In the genomic region with DNA sequence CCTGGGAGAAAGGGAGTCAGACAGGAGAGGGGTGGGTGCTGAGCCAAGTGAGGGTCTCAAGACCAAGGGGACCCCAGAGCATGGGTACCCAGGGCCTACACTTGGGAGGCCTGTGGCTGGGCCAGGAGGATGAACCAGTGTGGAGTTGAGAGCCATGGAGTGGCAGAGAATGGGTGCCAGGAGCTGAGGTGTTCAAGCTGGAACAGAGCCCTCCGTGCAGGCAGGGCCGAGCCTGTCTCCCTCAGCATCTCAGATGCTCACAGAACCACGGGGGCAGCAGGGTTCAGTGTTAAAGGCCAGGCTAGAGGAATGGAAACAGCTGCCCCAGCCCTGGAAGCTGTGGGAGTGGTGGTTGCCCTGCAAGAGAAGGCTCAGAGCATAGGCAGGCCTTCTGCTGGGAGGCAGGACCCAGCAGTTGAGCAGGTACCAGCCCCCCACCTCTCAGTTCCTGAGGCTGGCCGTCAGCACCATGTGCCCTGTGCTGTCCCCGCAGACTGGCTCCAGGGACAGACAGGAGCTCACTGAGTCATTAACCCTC, we compare ENCODE assay signal across 24 cellular contexts. TPM values are rescaled to one million over a fixed set of nuclear protein-coding genes. Genes with fewer than 3 reads are reported as not detected.
DNase-seq lines count a peak whose midpoint lies in the region; ATAC-seq, FAIRE-seq and TF ChIP-seq lines count a peak whose summit lies in the region.
"Had no signal": no experiment of that assay in that cellular context is flagged by ENCODE, and none has a peak within 500 bp of the region (broad histone marks: within the 10 kb centered on the region; RNA-seq: fewer than 3 reads in every experiment).

No MANE protein-coding gene starts in this region.

- no peak for TF ChIP-seq POLR2A in H1 (IDR thresholded peaks at IDR 0.05; ENCODE audit: control extremely low read depth in 1 of 2, low read depth in 2 of 2, low read length in 2 of 2)

- no peaks in the 10 kb centered on the region for H3K27me3 Mint-ChIP-seq in stimulated activated naive B cell treated with anti-CD40 and anti-IgM and Interleukin-4, amounts not matched to agents 10 μg/mL and 1 μg/mL and 100 μg/mL, for 72 hours

- H3K4me3 ChIP-seq in SJCRH30: no peak overlapping the region
- no peak overlapping the region for H3K4me3 ChIP-seq in H1 (ENCODE audit: extremely low read depth in 1 of 4, insufficient read depth in 2 of 4, low read depth in 3 of 4, low read length in 4 of 4)

- no peaks in the 10 kb centered on the region for H3K79me1 ChIP-seq in H1 (ENCODE audit: low read depth, low read length)

- H3K27ac ChIP-seq in SJCRH30 (peak overlapping the region; percentile 98), H1 (ENCODE audit: low read depth, low read length) (no peak overlapping the region)
- H3K27ac ChIP-seq: 22Rv1 had no signal

- H4K20me1 ChIP-seq in H1 (replicated peaks in 1 of 2; ENCODE audit: control insufficient read depth in 1 of 2, insufficient read depth in 2 of 2, low read length in 2 of 2): peaks cover 3 to 20% of the 10 kb centered on the region in 2 experiments

- H3K27ac Mint-ChIP-seq in stimulated activated naive B cell treated with anti-CD40 and anti-IgM and Interleukin-4, amounts not matched to agents 10 μg/mL and 1 μg/mL and 100 μg/mL, for 72 hours: peak overlapping the region; percentile 59
- H3K27ac Mint-ChIP-seq: CD8-positive, alpha-beta T cell had no signal

- H4K5ac ChIP-seq in H1 (ENCODE audit: insufficient read length, low read depth, low read length): no peak overlapping the region

- no peaks in the 10 kb centered on the region for H3K27me3 ChIP-seq in SJCRH30
- no peaks in the 10 kb centered on the region; a peak in 3 of 7 replicates for H3K27me3 ChIP-seq in H1 (replicated peaks in 1 of 4; ENCODE audit: control insufficient read depth in 3 of 4, extremely low read depth in 1 of 4, insufficient read depth in 3 of 4, low read length in 3 of 4)
- H3K27me3 ChIP-seq: BE2C had no signal

- H4K91ac ChIP-seq in H1 (replicated peaks; ENCODE audit: insufficient read length, low read length): no peak overlapping the region

- no peak overlapping the region for H2AK5ac ChIP-seq in H1 (ENCODE audit: low read depth, low read length)

- ATAC-seq in stimulated activated naive B cell treated with anti-CD40 and anti-IgM and Interleukin-4, amounts not matched to agents 10 μg/mL and 1 μg/mL and 100 μg/mL, for 72 hours (replicated peaks): no peak
- ATAC-seq in GM18907 (IDR thresholded peaks at IDR 0.05; ENCODE audit: unreplicated experiment): no peak
- ATAC-seq: CD8-positive, alpha-beta T cell had no signal

- H3K9me3 ChIP-seq in SJCRH30 (replicated peaks): no peaks in the 10 kb centered on the region
- H3K9me3 ChIP-seq in H1 (ENCODE audit: insufficient read depth in 2 of 2, low read depth in 1 of 2, low read length in 1 of 2): no peaks in the 10 kb centered on the region
- H3K9me3 ChIP-seq: BE2C had no signal

- H3K36me3 Mint-ChIP-seq in stimulated activated naive B cell treated with anti-CD40 and anti-IgM and Interleukin-4, amounts not matched to agents 10 μg/mL and 1 μg/mL and 100 μg/mL, for 72 hours: peaks cover 0 to 3% of the 10 kb centered on the region in 2 donors
- H3K36me3 Mint-ChIP-seq: CD8-positive, alpha-beta T cell had no signal

- no peaks in the 10 kb centered on the region for H3K23me2 ChIP-seq in H1 (ENCODE audit: low read depth, low read length)

- no peak overlapping the region for H2BK15ac ChIP-seq in H1 (ENCODE audit: low read length)

- no peak overlapping the region for H3K18ac ChIP-seq in H1 (ENCODE audit: extremely low read depth, low read length)

- no peak overlapping the region for H2AFZ ChIP-seq in H1 (ENCODE audit: low read length)

- no peaks in the 10 kb centered on the region for H3K79me2 ChIP-seq in H1 (ENCODE audit: control insufficient read depth in 1 of 2, insufficient read depth in 2 of 2, low read length in 2 of 2)

- H3K9ac ChIP-seq in H1 (replicated peaks in 1 of 4; ENCODE audit: extremely low read depth in 1 of 4, low read depth in 3 of 4, low read length in 3 of 4): no peak overlapping the region

- H3K4me1 ChIP-seq in SJCRH30 (peaks cover 81% of the 10 kb centered on the region), H1 (replicated peaks in 1 of 4; ENCODE audit: control insufficient read depth in 3 of 4, insufficient read depth in 4 of 4, low read length in 3 of 4) (no peaks in the 10 kb centered on the region; a peak in 1 of 7 replicates)

- no peak for TF ChIP-seq CTCF in H1 (IDR thresholded peaks at IDR 0.05; ENCODE audit: control extremely low read depth in 1 of 3, insufficient read depth in 1 of 3, low read depth in 1 of 3, low read length in 3 of 3)

- H4K8ac ChIP-seq in H1 (ENCODE audit: extremely low read depth, insufficient read depth, low read length): no peak overlapping the region

- no peak for FAIRE-seq in H1 (lab: Jason Lieb, UNC)
- FAIRE-seq: D721Med, GM12892 had no signal

- H2BK120ac ChIP-seq in H1 (replicated peaks; ENCODE audit: low read depth, low read length): no peak overlapping the region

- no peak overlapping the region for H3K23ac ChIP-seq in H1 (ENCODE audit: insufficient read length)

- no peak overlapping the region for H3K14ac ChIP-seq in H1 (ENCODE audit: insufficient read length)

- H2BK5ac ChIP-seq in H1 (ENCODE audit: low read depth, low read length): 0 out of 2 replicates have a peak overlapping the region, but pooled peaks have one; percentile 13

- no peak overlapping the region for H3K56ac ChIP-seq in H1 (replicated peaks; ENCODE audit: insufficient read length, low read depth, low read length)

- no peak overlapping the region for H2BK12ac ChIP-seq in H1 (ENCODE audit: low read depth, low read length)

- H2BK20ac ChIP-seq in H1 (ENCODE audit: low read length): no peak overlapping the region

- no peak for TF ChIP-seq EP300 in H1 (IDR thresholded peaks at IDR 0.05; ENCODE audit: borderline replicate concordance in 1 of 2, low read depth in 2 of 2, low read length in 2 of 2)

- POLR2A ChIA-PET in H1 (lab: Charles Lee; ENCODE audit: partially characterized antibody): no interaction called here

- H3K4me2 ChIP-seq in H1 (ENCODE audit: insufficient read depth in 1 of 2, low read depth in 2 of 2, low read length in 2 of 2): no peak overlapping the region

- CTCF ChIA-PET in H1 (lab: Charles Lee; ENCODE audit: partially characterized antibody): interaction anchor here (0.8 to 3.9 kb wide), 10 partner anchors 11 to 155 kb away, joined by 3 to 32 read pairs (median 4); no protein-coding TSS in a partner anchor

- H3K36me3 ChIP-seq in SJCRH30 (no peaks in the 10 kb centered on the region), H1 (ENCODE audit: control insufficient read depth in 2 of 4, insufficient read depth in 4 of 4, low read length in 3 of 4) (no peaks in the 10 kb centered on the region)
- H3K36me3 ChIP-seq: BE2C had no signal

- 94% methylated on average over 5 of the region's 5 CpGs; no CpG with 5 or more reads in 1 of the 2 experiments for WGBS in H1 (ENCODE audit: extremely low coverage in 1 of 2, insufficient coverage in 1 of 2, insufficient read length in 1 of 2, insufficient replicate concordance in 2 of 2, low coverage in 1 of 2, low lambda C conversion rate in 2 of 2, missing lambda C conversion rate in 1 of 2), 2 experiments

- H3K4me1 Mint-ChIP-seq in stimulated activated naive B cell treated with anti-CD40 and anti-IgM and Interleukin-4, amounts not matched to agents 10 μg/mL and 1 μg/mL and 100 μg/mL, for 72 hours: peaks cover 9 to 16% of the 10 kb centered on the region in 2 donors

- H3K4ac ChIP-seq in H1 (replicated peaks; ENCODE audit: insufficient read length, low read depth, low read length): no peak overlapping the region

- DNase-seq in DMS 273 (lab: John Stamatoyannopoulos, UW; ENCODE audit: unreplicated experiment) (peak; percentile 24), DMS 273 treated with DMSO at 0.1 percent for 48 hours (lab: John Stamatoyannopoulos, UW) (no peak), SJCRH30 (peak; percentile 65 to 71), H1 (ENCODE audit: low read depth in 1 of 2, low spot score in 2 of 2) (no peak), T-helper 2 cell (no peak), AG20443 (ENCODE audit: low spot score) (no peak)
- DNase-seq in stimulated activated naive B cell treated with anti-CD40 and anti-IgM and Interleukin-4, amounts not matched to agents 10 μg/mL and 1 μg/mL and 100 μg/mL, for 72 hours: no peak
- DNase-seq: BE2C; CD8-positive, alpha-beta T cell; H7; Karpas-422; MM.1S; NCI-H1105 treated with DMSO at 0.1 percent for 48 hours; NCI-H187 treated with DMSO at 0.1 percent for 48 hours; NCI-H345; NCI-H526; OCI-M1; SHP77 treated with DMSO at 0.1 percent for 48 hours had no signal

- no peak for TF ChIP-seq RAD21 in H1 (IDR thresholded peaks at IDR 0.05 in 1 of 2, conservative IDR thresholded peaks at IDR 0.05 in 1 of 2; ENCODE audit: low read depth in 2 of 2, low read length in 2 of 2)

- no peak overlapping the region for H3K4me3 Mint-ChIP-seq in stimulated activated naive B cell treated with anti-CD40 and anti-IgM and Interleukin-4, amounts not matched to agents 10 μg/mL and 1 μg/mL and 100 μg/mL, for 72 hours
- H3K4me3 Mint-ChIP-seq: CD8-positive, alpha-beta T cell had no signal

- no peaks in the 10 kb centered on the region for H3K9me3 Mint-ChIP-seq in stimulated activated naive B cell treated with anti-CD40 and anti-IgM and Interleukin-4, amounts not matched to agents 10 μg/mL and 1 μg/mL and 100 μg/mL, for 72 hours
- H3K9me3 Mint-ChIP-seq: CD8-positive, alpha-beta T cell had no signal

RNA-seq across cellular contexts. Expression of gene RSPH14, which starts 32.3 kb away (rescaled TPM):
- not detected in 2 replicates for total RNA-seq in SJCRH30 (2014; rRNA removed; shearing (Covaris generic))
- 0.84 TPM in 1 of 2 replicates, not detected in the other for total RNA-seq in H1 (2021; fragmentation: NEBNext Ultra II Directional; extraction: Animal tissue kit (Norgen Biotek cat#: 25700))
- 0.28 and 0.30 TPM in 2 replicates for polyA plus RNA-seq in H1 (2011; rRNA removed)
- polyA plus RNA-seq in H1 (2011; cell fraction: cytosol; rRNA removed): 0.28 TPM
- 0.33 TPM for polyA plus RNA-seq in H1 (2011; cell fraction: nucleus; rRNA removed)
- polyA plus RNA-seq in H1 (2012, experiment 1 of 2): 0.24 to 0.43 TPM (median 0.28 TPM) in 3 of 4 replicates, not detected in the other
- polyA plus RNA-seq in H1 (2012, experiment 2 of 2): 0.22 TPM
- 0.10 TPM for polyA plus RNA-seq in H1 (2013, experiment 1 of 2)
- polyA plus RNA-seq in H1 (2013, experiment 2 of 2): 0.13 TPM
- polyA minus RNA-seq in H1 (2011; rRNA and poly(A)+ RNA removed): 0.13 and 0.39 TPM in 2 replicates
- polyA minus RNA-seq in H1 (2011; cell fraction: cytosol; rRNA and poly(A)+ RNA removed): not detected
- polyA minus RNA-seq in H1 (2011; cell fraction: nucleus; rRNA and poly(A)+ RNA removed): not detected
- total RNA-seq: Daoy, H7, RPMI7951 had no signal

RNA-seq across cellular contexts. Expression of gene RAB36, which starts 35.8 kb away (rescaled TPM):
- total RNA-seq in SJCRH30 (2014; rRNA removed; shearing (Covaris generic)): not detected in 2 replicates
- total RNA-seq in H1 (2021; fragmentation: NEBNext Ultra II Directional; extraction: Animal tissue kit (Norgen Biotek cat#: 25700)): 1.0 and 1.1 TPM in 2 replicates
- polyA plus RNA-seq in H1 (2011; rRNA removed): 1.4 and 1.5 TPM in 2 replicates
- 0.75 TPM for polyA plus RNA-seq in H1 (2011; cell fraction: cytosol; rRNA removed)
- polyA plus RNA-seq in H1 (2011; cell fraction: nucleus; rRNA removed): 0.86 TPM
- 0.84 to 1.0 TPM (median 0.98 TPM) in 4 replicates for polyA plus RNA-seq in H1 (2012, experiment 1 of 2)
- polyA plus RNA-seq in H1 (2012, experiment 2 of 2): 0.87 TPM
- polyA plus RNA-seq in H1 (2013, experiment 1 of 2): 0.79 TPM
- polyA plus RNA-seq in H1 (2013, experiment 2 of 2): 0.79 TPM
- 1.0 and 1.5 TPM in 2 replicates for polyA minus RNA-seq in H1 (2011; rRNA and poly(A)+ RNA removed)
- 0.44 TPM for polyA minus RNA-seq in H1 (2011; cell fraction: cytosol; rRNA and poly(A)+ RNA removed)
- 0.70 TPM for polyA minus RNA-seq in H1 (2011; cell fraction: nucleus; rRNA and poly(A)+ RNA removed)

RNA-seq across cellular contexts. Expression of gene GNAZ, which starts 39.2 kb away (rescaled TPM):
- total RNA-seq in SJCRH30 (2014; rRNA removed; shearing (Covaris generic)): 11.2 and 11.9 TPM in 2 replicates
- 9.6 and 9.7 TPM in 2 replicates for total RNA-seq in H1 (2021; fragmentation: NEBNext Ultra II Directional; extraction: Animal tissue kit (Norgen Biotek cat#: 25700))
- 6.6 and 6.9 TPM in 2 replicates for polyA plus RNA-seq in H1 (2011; rRNA removed)
- 7.7 TPM for polyA plus RNA-seq in H1 (2011; cell fraction: cytosol; rRNA removed)
- 7.4 TPM for polyA plus RNA-seq in H1 (2011; cell fraction: nucleus; rRNA removed)
- polyA plus RNA-seq in H1 (2012, experiment 1 of 2): 5.7 to 7.8 TPM (median 6.8 TPM) in 4 replicates
- 4.4 TPM for polyA plus RNA-seq in H1 (2012, experiment 2 of 2)
- 5.3 TPM for polyA plus RNA-seq in H1 (2013, experiment 1 of 2)
- 5.5 TPM for polyA plus RNA-seq in H1 (2013, experiment 2 of 2)
- polyA minus RNA-seq in H1 (2011; rRNA and poly(A)+ RNA removed): 6.4 and 7.5 TPM in 2 replicates
- 5.6 TPM for polyA minus RNA-seq in H1 (2011; cell fraction: cytosol; rRNA and poly(A)+ RNA removed)
- 4.3 TPM for polyA minus RNA-seq in H1 (2011; cell fraction: nucleus; rRNA and poly(A)+ RNA removed)
- total RNA-seq: CD8-positive, alpha-beta T cell had no signal

Comparison
In these comparisons a context has a peak if more than half of its experiments do, and no peak if none do; other contexts are left out.
1. DNase-seq: peak in DMS 273 (single experiment) and SJCRH30 (2 of 2); none in DMS 273 treated with DMSO at 0.1 percent for 48 hours (single experiment), H1 (0 of 2), stimulated activated naive B cell treated with anti-CD40 and anti-IgM and Interleukin-4, amounts not matched to agents 10 μg/mL and 1 μg/mL and 100 μg/mL, for 72 hours (single experiment), T-helper 2 cell (0 of 5) and AG20443 (single experiment).